1 cellular context compared by ENCODE assay signal in the genomic region with DNA sequence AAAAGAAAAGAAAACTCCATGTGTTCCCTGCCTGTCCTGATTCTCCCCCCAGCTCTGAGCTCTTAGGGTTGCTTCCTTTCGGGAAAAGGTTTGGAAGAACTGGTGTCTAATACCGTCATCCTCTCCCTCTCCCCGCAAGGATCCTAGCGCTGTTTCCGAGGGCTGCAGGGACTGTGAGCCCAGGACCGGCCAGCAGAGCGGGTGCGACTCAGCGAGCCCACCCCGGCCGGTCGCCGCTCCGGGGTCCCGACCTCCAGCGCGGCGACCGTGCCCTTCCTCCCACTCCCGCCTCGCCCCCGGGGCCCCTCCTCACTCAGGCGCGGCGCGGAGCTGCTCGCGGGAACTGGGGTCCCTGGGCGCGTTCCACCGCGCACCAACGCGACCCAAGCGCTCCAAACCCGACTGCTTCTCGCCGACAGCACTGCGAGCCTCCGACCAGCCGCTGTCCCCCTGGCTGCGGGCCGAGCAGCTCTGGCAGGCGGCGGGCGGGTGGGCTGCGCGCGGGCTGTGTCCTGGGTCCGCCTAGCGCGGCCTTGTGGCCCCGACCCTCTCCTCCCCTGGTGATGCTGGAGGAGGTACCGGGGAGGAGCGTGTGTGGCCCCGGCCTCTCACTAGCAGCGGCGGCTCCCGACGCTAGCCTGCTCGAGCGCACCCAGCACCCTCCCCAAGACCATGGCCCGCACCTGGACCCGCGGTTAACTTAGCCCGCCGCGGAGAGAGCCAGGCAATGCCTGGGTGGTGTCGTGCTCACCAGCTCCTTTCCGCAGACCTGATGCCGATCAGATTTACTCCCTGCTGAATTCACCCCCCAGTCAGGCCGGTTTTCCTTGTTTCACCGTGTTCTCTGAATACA.
A peak's percentile ranks its signal among the peaks of the same experiment; 100 is the strongest.
TF ChIP-seq lines count a peak whose summit lies in the region.

TSS of gene PLA2G7 (minus strand) at position 509 of the 853 bp plus-strand sequence. CDS start 12,484 bp downstream, outside the sequence.

TF ChIP-seq in H1, 55 proteins besides CTCF, POLR2A, EP300 and RAD21 (continued from another document):
- TF ChIP-seq RBBP5 (IDR thresholded peaks at IDR 0.05; ENCODE audit: borderline replicate concordance, low read depth, low read length) (0 out of 2 replicates have a peak, but pooled peaks have one; percentile 63), POLR2AphosphoS5 (IDR thresholded peaks at IDR 0.05; ENCODE audit: low read depth, low read length) (peak; percentile 37; the same call in 1 of the 2 replicates), TAF1 (IDR thresholded peaks at IDR 0.05; ENCODE audit: low read depth, low read length) (peak; percentile 44; the same call in 1 of the 2 replicates), EZH2 (IDR thresholded peaks at IDR 0.05; ENCODE audit: low read depth, low read length, severe bottlenecking) (peak; percentile 42), GABPA (IDR thresholded peaks at IDR 0.05; ENCODE audit: borderline replicate concordance, insufficient read depth, low read length) (no peak), TAF7 (optimal IDR thresholded peaks at IDR 0.05; ENCODE audit: borderline replicate concordance, low read depth, low read length) (no peak), RNF2 (IDR thresholded peaks at IDR 0.05; ENCODE audit: borderline replicate concordance, low read depth, low read length, missing control alignments, poor library complexity, severe bottlenecking) (no peak), KDM4A (IDR thresholded peaks at IDR 0.05; ENCODE audit: low read depth, low read length, severe bottlenecking) (peak; percentile 88), ASH2L (IDR thresholded peaks at IDR 0.05; ENCODE audit: low read length) (peak; percentile 59), PHF8 (conservative IDR thresholded peaks at IDR 0.05; ENCODE audit: low read depth, low read length) (peak; percentile 60), CHD2 (IDR thresholded peaks at IDR 0.05; ENCODE audit: low read length) (peak; percentile 47; the same call in 1 of the 2 replicates), SUZ12 (IDR thresholded peaks at IDR 0.05; ENCODE audit: low read length) (peak; percentile 70)
- TF ChIP-seq, protein P1, sequence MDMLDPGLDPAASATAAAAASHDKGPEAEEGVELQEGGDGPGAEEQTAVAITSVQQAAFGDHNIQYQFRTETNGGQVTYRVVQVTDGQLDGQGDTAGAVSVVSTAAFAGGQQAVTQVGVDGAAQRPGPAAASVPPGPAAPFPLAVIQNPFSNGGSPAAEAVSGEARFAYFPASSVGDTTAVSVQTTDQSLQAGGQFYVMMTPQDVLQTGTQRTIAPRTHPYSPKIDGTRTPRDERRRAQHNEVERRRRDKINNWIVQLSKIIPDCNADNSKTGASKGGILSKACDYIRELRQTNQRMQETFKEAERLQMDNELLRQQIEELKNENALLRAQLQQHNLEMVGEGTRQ (IDR thresholded peaks at IDR 0.05; ENCODE audit: low read length) = no peak
TF ChIP-seq in H1: peak in this region for 10.
